9 cellular contexts compared by ENCODE assay signal in genomic region chr10:7485267-7485601, GRCh38.
DNase-seq lines count a peak whose midpoint lies in the region; ATAC-seq lines count a peak whose summit lies in the region.
"Had no signal": no experiment of that assay in that cellular context is flagged by ENCODE, and none has a peak within 500 bp of the region (broad histone marks: within the 10 kb centered on the region; RNA-seq: fewer than 3 reads in every experiment).

No MANE protein-coding gene starts in this region.

- intact Hi-C loops in activated CD4-positive, alpha-beta T cell treated with anti-CD3 and anti-CD28 coated beads, Interleukin-2, amount 10 ng/mL, durations not matched to agents 24 days and 14 days (cut with micrococcal nuclease), result no loop called here

- peaks cover 13% of the 10 kb centered on the region for H3K27me3 ChIP-seq in MG63

- no peaks in the 10 kb centered on the region for H3K36me3 ChIP-seq in MG63

- peaks cover 3% of the 10 kb centered on the region for H3K36me3 Mint-ChIP-seq in activated CD4-positive, alpha-beta T cell treated with anti-CD3 and anti-CD28 coated beads, Interleukin-2, amount 10 ng/mL, durations not matched to agents 24 days and 14 days (ENCODE audit: low read depth)
- H3K36me3 Mint-ChIP-seq in central memory CD8-positive, alpha-beta T cell (ENCODE audit: insufficient read depth), result peaks cover 15% of the 10 kb centered on the region
- no peaks in the 10 kb centered on the region for H3K36me3 Mint-ChIP-seq in stimulated activated effector memory CD8-positive, alpha-beta T cell treated with anti-CD3 and anti-CD28 coated beads, Interleukin-12 subunit alpha, Interleukin-12 subunit beta, amount 100 ng/mL, for 72 hours

- H3K9me3 ChIP-seq in MG63, result no peaks in the 10 kb centered on the region

- peak overlapping the region; percentile 79 for H3K27ac Mint-ChIP-seq in activated CD4-positive, alpha-beta T cell treated with anti-CD3 and anti-CD28 coated beads, Interleukin-2, amount 10 ng/mL, durations not matched to agents 24 days and 14 days
- peak overlapping the region; percentile 100 for H3K27ac Mint-ChIP-seq in central memory CD8-positive, alpha-beta T cell (ENCODE audit: low read depth)
- H3K27ac Mint-ChIP-seq in stimulated activated effector memory CD8-positive, alpha-beta T cell treated with anti-CD3 and anti-CD28 coated beads, Interleukin-12 subunit alpha, Interleukin-12 subunit beta, amount 100 ng/mL, for 72 hours, result peak overlapping the region; percentile 95

- H3K4me3 ChIP-seq in MG63, result 0 out of 2 replicates have a peak overlapping the region, but pooled peaks have one; percentile 6

- peak; percentile 6 for ATAC-seq in central memory CD8-positive, alpha-beta T cell (replicated peaks; ENCODE audit: extremely low read depth, poor library complexity, severe bottlenecking)
- no peak for ATAC-seq in stimulated activated effector memory CD8-positive, alpha-beta T cell treated with anti-CD3 and anti-CD28 coated beads, Interleukin-12 subunit alpha, Interleukin-12 subunit beta, amount 100 ng/mL, for 72 hours
- ATAC-seq in GM21619 (IDR thresholded peaks at IDR 0.05; ENCODE audit: unreplicated experiment), result no peak
- no peak for ATAC-seq in GM19395 (IDR thresholded peaks at IDR 0.05; ENCODE audit: unreplicated experiment)
- no peak for ATAC-seq in HG03196 (IDR thresholded peaks at IDR 0.05; ENCODE audit: unreplicated experiment)

- no peaks in the 10 kb centered on the region for H3K27me3 Mint-ChIP-seq in activated CD4-positive, alpha-beta T cell treated with anti-CD3 and anti-CD28 coated beads, Interleukin-2, amount 10 ng/mL, durations not matched to agents 24 days and 14 days
- H3K27me3 Mint-ChIP-seq in central memory CD8-positive, alpha-beta T cell, result no peaks in the 10 kb centered on the region

- H3K4me3 Mint-ChIP-seq in activated CD4-positive, alpha-beta T cell treated with anti-CD3 and anti-CD28 coated beads, Interleukin-2, amount 10 ng/mL, durations not matched to agents 24 days and 14 days, result peak overlapping the region; percentile 69
- peak overlapping the region; percentile 70 for H3K4me3 Mint-ChIP-seq in central memory CD8-positive, alpha-beta T cell
- H3K4me3 Mint-ChIP-seq in stimulated activated effector memory CD8-positive, alpha-beta T cell treated with anti-CD3 and anti-CD28 coated beads, Interleukin-12 subunit alpha, Interleukin-12 subunit beta, amount 100 ng/mL, for 72 hours, result peak overlapping the region; percentile 59

- peaks cover 61% of the 10 kb centered on the region for H3K4me1 Mint-ChIP-seq in activated CD4-positive, alpha-beta T cell treated with anti-CD3 and anti-CD28 coated beads, Interleukin-2, amount 10 ng/mL, durations not matched to agents 24 days and 14 days
- peaks cover 74% of the 10 kb centered on the region for H3K4me1 Mint-ChIP-seq in central memory CD8-positive, alpha-beta T cell
- H3K4me1 Mint-ChIP-seq in stimulated activated effector memory CD8-positive, alpha-beta T cell treated with anti-CD3 and anti-CD28 coated beads, Interleukin-12 subunit alpha, Interleukin-12 subunit beta, amount 100 ng/mL, for 72 hours, result peaks cover 57% of the 10 kb centered on the region

- H3K9me3 Mint-ChIP-seq in activated CD4-positive, alpha-beta T cell treated with anti-CD3 and anti-CD28 coated beads, Interleukin-2, amount 10 ng/mL, durations not matched to agents 24 days and 14 days, result peaks cover 4% of the 10 kb centered on the region
- H3K9me3 Mint-ChIP-seq in central memory CD8-positive, alpha-beta T cell, result peaks cover 11% of the 10 kb centered on the region
- peaks cover 4% of the 10 kb centered on the region for H3K9me3 Mint-ChIP-seq in stimulated activated effector memory CD8-positive, alpha-beta T cell treated with anti-CD3 and anti-CD28 coated beads, Interleukin-12 subunit alpha, Interleukin-12 subunit beta, amount 100 ng/mL, for 72 hours

- DNase-seq in activated CD4-positive, alpha-beta T cell treated with anti-CD3 and anti-CD28 coated beads, Interleukin-2, amount 10 ng/mL, durations not matched to agents 24 days and 14 days, result no peak
- DNase-seq in activated CD4-positive, alpha-beta T cell treated with anti-CD3 and anti-CD28 coated beads for 48 hours, result no peak
- no peak for DNase-seq in MG63
- no peak for DNase-seq in central memory CD8-positive, alpha-beta T cell (ENCODE audit: low spot score in 2 of 2)
- DNase-seq in stimulated activated effector memory CD8-positive, alpha-beta T cell treated with anti-CD3 and anti-CD28 coated beads, Interleukin-12 subunit alpha, Interleukin-12 subunit beta, amount 100 ng/mL, for 72 hours (ENCODE audit: low spot score in 2 of 2), result no peak
- DNase-seq: NCI-H1436 had no signal
